15 cellular contexts compared by ENCODE assay signal in genomic region chr16:87515475-87516330, GRCh38. TPM values are rescaled to one million over a fixed set of nuclear protein-coding genes. Genes with fewer than 3 reads are reported as not detected.
A peak's percentile ranks its signal among the peaks of the same experiment; 100 is the strongest.
DNase-seq lines count a peak whose midpoint lies in the region; ATAC-seq and TF ChIP-seq lines count a peak whose summit lies in the region.
"Had no signal": no experiment of that assay in that cellular context is flagged by ENCODE, and none has a peak within 500 bp of the region (broad histone marks: within the 10 kb centered on the region; RNA-seq: fewer than 3 reads in every experiment).

No MANE protein-coding gene starts in this region.

- TF ChIP-seq EP300 in gastroesophageal sphincter (IDR thresholded peaks at IDR 0.05) = no peak

- H3K4me3 ChIP-seq in AG04450 (ENCODE audit: low read depth, low read length) (no peak overlapping the region), gastroesophageal sphincter (no peak overlapping the region), neural progenitor cell (no peak overlapping the region)

- no peak for ATAC-seq in gastroesophageal sphincter
- ATAC-seq in activated naive CD8-positive, alpha-beta T cell treated with anti-CD3 and anti-CD28 coated beads, Interleukin-2, amount 50 U/mL, for 24 hours = no peak
- no peak for ATAC-seq in HG03432 (IDR thresholded peaks at IDR 0.05; ENCODE audit: unreplicated experiment)
- ATAC-seq in HG03175 (IDR thresholded peaks at IDR 0.05; ENCODE audit: unreplicated experiment) = no peak

- peaks cover 2% of the 10 kb centered on the region for H3K27me3 ChIP-seq in AG04450 (ENCODE audit: control insufficient read depth, insufficient read depth, low read length)
- no peaks in the 10 kb centered on the region for H3K27me3 ChIP-seq in gastroesophageal sphincter
- no peaks in the 10 kb centered on the region for H3K27me3 ChIP-seq in neural progenitor cell

- H2AFZ ChIP-seq in neural progenitor cell (replicated peaks) = peak overlapping the region; percentile 65

- CTCF ChIA-PET in AG04450 (lab: Charles Lee) = no interaction called here

- H3K4me1 ChIP-seq in gastroesophageal sphincter (peaks cover 0 to 23% (median 0%) of the 10 kb centered on the region in 3 donors), neural progenitor cell (peaks cover 14% of the 10 kb centered on the region)

- H3K27me3 Mint-ChIP-seq in neural progenitor cell (ENCODE audit: insufficient read depth, low read depth) = peaks cover 5% of the 10 kb centered on the region
- H3K27me3 Mint-ChIP-seq in activated naive CD8-positive, alpha-beta T cell treated with anti-CD3 and anti-CD28 coated beads, Interleukin-2, amount 50 U/mL, for 24 hours = peaks cover 11% of the 10 kb centered on the region

- H3K9ac ChIP-seq in neural progenitor cell = no peak overlapping the region

- H3K4me3 Mint-ChIP-seq in neural progenitor cell = no peak overlapping the region
- H3K4me3 Mint-ChIP-seq in activated naive CD8-positive, alpha-beta T cell treated with anti-CD3 and anti-CD28 coated beads, Interleukin-2, amount 50 U/mL, for 24 hours = no peak overlapping the region

- H3K9me3 ChIP-seq in AG04450 (ENCODE audit: control insufficient read depth, insufficient read depth, low read length) (no peaks in the 10 kb centered on the region), gastroesophageal sphincter (no peaks in the 10 kb centered on the region), neural progenitor cell (ENCODE audit: low read depth) (no peaks in the 10 kb centered on the region)

- no peak overlapping the region for H3K27ac Mint-ChIP-seq in neural progenitor cell
- H3K27ac Mint-ChIP-seq in activated naive CD8-positive, alpha-beta T cell treated with anti-CD3 and anti-CD28 coated beads, Interleukin-2, amount 50 U/mL, for 24 hours = no peak overlapping the region

- H4K20me1 ChIP-seq in neural progenitor cell (ENCODE audit: low read depth) = no peaks in the 10 kb centered on the region

- DNase-seq in AG04450 (ENCODE audit: low read depth, low spot score) = no peak
- DNase-seq in astrocyte of the hippocampus (ENCODE audit: low read depth, low spot score) = peak; percentile 11
- DNase-seq in neural progenitor cell (ENCODE audit: low spot score) = peak; percentile 51
- no peak for DNase-seq in activated naive CD8-positive, alpha-beta T cell treated with anti-CD3 and anti-CD28 coated beads, Interleukin-2, amount 50 U/mL, for 24 hours
- DNase-seq in T-helper 9 cell = no peak
- DNase-seq: GOT3, NCI-H1092 treated with DMSO at 0.1 percent for 48 hours, NCI-H1694, NCI-H2107, NCI-H2227 treated with DMSO at 0.1 percent for 48 hours, NCI-H524 had no signal

- TF ChIP-seq CTCF in AG04450 (IDR thresholded peaks at IDR 0.05; ENCODE audit: low read depth, low read length) (no peak), gastroesophageal sphincter (IDR thresholded peaks at IDR 0.05) (no peak), neural progenitor cell (IDR thresholded peaks at IDR 0.05) (no peak)

- no peak for TF ChIP-seq POLR2A in gastroesophageal sphincter (IDR thresholded peaks at IDR 0.05)

- peak overlapping the region; percentile 49 for H3K4me2 ChIP-seq in neural progenitor cell

- peak overlapping the region; percentile 21 for H3K27ac ChIP-seq in AG04450 (ENCODE audit: low read depth, low read length)
- peak overlapping the region in 3 of 4 donors; percentile 19 to 48 (median 43) for H3K27ac ChIP-seq in gastroesophageal sphincter
- no peak overlapping the region for H3K27ac ChIP-seq in neural progenitor cell
- H3K27ac ChIP-seq: C4-2B had no signal

- no peaks in the 10 kb centered on the region for H3K9me3 Mint-ChIP-seq in neural progenitor cell
- H3K9me3 Mint-ChIP-seq in activated naive CD8-positive, alpha-beta T cell treated with anti-CD3 and anti-CD28 coated beads, Interleukin-2, amount 50 U/mL, for 24 hours = no peaks in the 10 kb centered on the region

- POLR2A ChIA-PET in AG04450 (lab: Yijun Ruan, JAX) = interaction anchor here (0.6 kb wide), 1 partner anchor 69 kb away, joined by 3 read pairs; no protein-coding TSS in a partner anchor

- H3K79me2 ChIP-seq in neural progenitor cell (ENCODE audit: low read depth) = no peaks in the 10 kb centered on the region

- 35 to 64% methylated on average over 5 to 6 of the region's 19 CpGs for WGBS in gastroesophageal sphincter (ENCODE audit: low coverage in 1 of 2), 2 donors

- H3K36me3 ChIP-seq in gastroesophageal sphincter (no peaks in the 10 kb centered on the region), neural progenitor cell (no peaks in the 10 kb centered on the region)

- H3K4me1 Mint-ChIP-seq in neural progenitor cell = peaks cover 14% of the 10 kb centered on the region
- peaks cover 3% of the 10 kb centered on the region for H3K4me1 Mint-ChIP-seq in activated naive CD8-positive, alpha-beta T cell treated with anti-CD3 and anti-CD28 coated beads, Interleukin-2, amount 50 U/mL, for 24 hours

- H3K36me3 Mint-ChIP-seq in neural progenitor cell = no peaks in the 10 kb centered on the region
- no peaks in the 10 kb centered on the region for H3K36me3 Mint-ChIP-seq in activated naive CD8-positive, alpha-beta T cell treated with anti-CD3 and anti-CD28 coated beads, Interleukin-2, amount 50 U/mL, for 24 hours (ENCODE audit: low read depth)

- no peaks in the 10 kb centered on the region for H3F3A ChIP-seq in neural progenitor cell (ENCODE audit: low read depth)

RNA-seq across cellular contexts. Expression of gene ZCCHC14, which starts 22.9 kb away (rescaled TPM):
- polyA plus RNA-seq in AG04450 (2011; rRNA removed) = 6.2 and 7.9 TPM in 2 replicates
- 13.4 and 15.4 TPM in 2 replicates for polyA minus RNA-seq in AG04450 (2011; rRNA and poly(A)+ RNA removed)
- total RNA-seq in gastroesophageal sphincter = 10 to 100 TPM; 15.5 to 24.9 (median 19.9) TPM
- total RNA-seq in neural progenitor cell (ENCODE audit: low replicate concordance) = 10.3 and 11.7 TPM in 2 replicates

Comparison
In these comparisons a context has a peak if more than half of its experiments do, and no peak if none do; other contexts are left out.
1. DNase-seq: peak in astrocyte of the hippocampus (single experiment) and neural progenitor cell (single experiment); none in AG04450 (single experiment), activated naive CD8-positive, alpha-beta T cell treated with anti-CD3 and anti-CD28 coated beads, Interleukin-2, amount 50 U/mL, for 24 hours (single experiment) and T-helper 9 cell (single experiment).